Comparison of ENCODE assay signal across 11 cellular contexts in genomic region chr1:176241385-176242015, GRCh38. TPM values are rescaled to one million over a fixed set of nuclear protein-coding genes. Genes with fewer than 3 reads are reported as not detected.
DNase-seq lines count a peak whose midpoint lies in the region; ATAC-seq and TF ChIP-seq lines count a peak whose summit lies in the region.
"Had no signal": no experiment of that assay in that cellular context is flagged by ENCODE, and none has a peak within 500 bp of the region (broad histone marks: within the 10 kb centered on the region; RNA-seq: fewer than 3 reads in every experiment).

No MANE protein-coding gene starts in this region.

- H3K36me3 Mint-ChIP-seq in CD14-positive monocyte: no peaks in the 10 kb centered on the region
- H3K36me3 Mint-ChIP-seq in activated naive CD8-positive, alpha-beta T cell treated with anti-CD3 and anti-CD28 coated beads for 36 hours: no peaks in the 10 kb centered on the region

- ATAC-seq in GM19351 (IDR thresholded peaks at IDR 0.05; ENCODE audit: unreplicated experiment) (no peak), HG03354 (IDR thresholded peaks at IDR 0.05; ENCODE audit: poor library complexity, severe bottlenecking, unreplicated experiment) (no peak), left lung (no peak)

- TF ChIP-seq CTCF in CD14-positive monocyte (IDR thresholded peaks at IDR 0.05) (no peak), left lung (IDR thresholded peaks at IDR 0.05) (no peak)

- no peak overlapping the region for H3K27ac ChIP-seq in left lung

- H3K27me3 ChIP-seq in left lung: no peaks in the 10 kb centered on the region

- H3K36me3 ChIP-seq in left lung: no peaks in the 10 kb centered on the region

- intact Hi-C loops in CD14-positive monocyte (cut with micrococcal nuclease) (no loop called here), left lung (cut with DNase I) (no loop called here)

- peaks cover 3 to 5% (median 4%) of the 10 kb centered on the region in 3 donors for H3K27me3 Mint-ChIP-seq in CD14-positive monocyte (ENCODE audit: low read depth in 3 of 3)
- no peaks in the 10 kb centered on the region for H3K27me3 Mint-ChIP-seq in activated naive CD8-positive, alpha-beta T cell treated with anti-CD3 and anti-CD28 coated beads for 36 hours

- no peak overlapping the region for H3K4me3 Mint-ChIP-seq in CD14-positive monocyte
- no peak overlapping the region for H3K4me3 Mint-ChIP-seq in activated naive CD8-positive, alpha-beta T cell treated with anti-CD3 and anti-CD28 coated beads for 36 hours

- DNase-seq in CD14-positive monocyte (ENCODE audit: low spot score) (peak; percentile 59), HS-5 (ENCODE audit: low read depth) (peak; percentile 64), kidney glomerular epithelial cell (lab: John Stamatoyannopoulos, UW) (peak; percentile 89), NCI-H1436 treated with DMSO at 0.1 percent for 48 hours (lab: John Stamatoyannopoulos, UW) (no peak), left lung (no peak)
- DNase-seq in activated naive CD8-positive, alpha-beta T cell treated with anti-CD3 and anti-CD28 coated beads for 36 hours: no peak
- DNase-seq: head of caudate nucleus, KBM-7, nucleus accumbens had no signal

- H3K27ac Mint-ChIP-seq in CD14-positive monocyte: no peak overlapping the region
- peak overlapping the region; percentile 59 for H3K27ac Mint-ChIP-seq in activated naive CD8-positive, alpha-beta T cell treated with anti-CD3 and anti-CD28 coated beads for 36 hours

- H3K4me3 ChIP-seq in left lung: no peak overlapping the region

- H3K9me3 Mint-ChIP-seq in CD14-positive monocyte: peaks cover 0 to 6% (median 1%) of the 10 kb centered on the region in 7 donors
- H3K9me3 Mint-ChIP-seq in activated naive CD8-positive, alpha-beta T cell treated with anti-CD3 and anti-CD28 coated beads for 36 hours: no peaks in the 10 kb centered on the region

- H3K4me1 ChIP-seq in left lung: no peaks in the 10 kb centered on the region

- no peaks in the 10 kb centered on the region for H3K9me3 ChIP-seq in left lung

- peaks cover 5% of the 10 kb centered on the region for H3K4me1 Mint-ChIP-seq in CD14-positive monocyte
- H3K4me1 Mint-ChIP-seq in activated naive CD8-positive, alpha-beta T cell treated with anti-CD3 and anti-CD28 coated beads for 36 hours: peaks cover 5% of the 10 kb centered on the region

RNA-seq across cellular contexts. Expression of gene COP1, which starts 34.4 kb away (rescaled TPM):
- polyA plus RNA-seq in CD14-positive monocyte: 10 to 100 TPM; 68.6 to 74.2 TPM
- 10 to 100 TPM; 37.0 to 40.9 TPM for total RNA-seq in activated naive CD8-positive, alpha-beta T cell treated with anti-CD3 and anti-CD28 coated beads for 36 hours
- total RNA-seq in left lung: 10 to 100 TPM; 42.5 to 49.2 TPM

Comparison
In these comparisons a context has a peak if more than half of its experiments do, and no peak if none do; other contexts are left out.
1. DNase-seq: peak in CD14-positive monocyte (single experiment), HS-5 (single experiment) and kidney glomerular epithelial cell (single experiment); none in activated naive CD8-positive, alpha-beta T cell treated with anti-CD3 and anti-CD28 coated beads for 36 hours (single experiment), NCI-H1436 treated with DMSO at 0.1 percent for 48 hours (single experiment) and left lung (0 of 2).